ENCODE assay signal across 23 cellular contexts in the genomic region with DNA sequence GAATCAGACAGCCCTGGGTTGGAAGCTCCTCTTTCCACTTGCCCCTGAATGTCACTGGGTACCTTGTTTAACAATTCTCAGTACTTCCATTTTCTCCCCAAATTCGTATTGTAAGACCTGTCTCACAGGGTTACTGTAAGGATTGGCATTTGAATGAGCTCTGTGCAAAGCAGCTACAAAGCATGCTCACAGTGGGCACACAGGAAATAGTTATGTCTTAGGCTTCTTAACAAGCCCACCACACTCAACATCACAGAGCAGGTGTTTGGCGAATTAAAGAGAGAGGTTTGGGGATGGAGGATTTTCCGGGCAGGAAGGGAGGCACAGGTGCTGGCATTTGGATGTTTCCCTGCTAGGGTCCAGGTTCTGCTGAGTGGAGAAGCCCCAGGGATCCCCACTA.
"Had no signal": no experiment of that assay in that cellular context is flagged by ENCODE, and none has a peak within 500 bp of the region (broad histone marks: within the 10 kb centered on the region; RNA-seq: fewer than 3 reads in every experiment).

No MANE protein-coding gene starts in this region.

- H3K27me3 ChIP-seq: adrenal gland, SJSA1 had no signal

- H3K9me3 ChIP-seq: adrenal gland, SJSA1 had no signal

- ATAC-seq: activated CD4-positive, CD25-positive, alpha-beta regulatory T cell treated with anti-CD3 and anti-CD28 coated beads, Interleukin-2, amount 50 U/mL, for 24 hours; activated CD8-positive, alpha-beta T cell treated with anti-CD3 and anti-CD28 coated beads, Interleukin-2, amount 10 ng/mL, durations not matched to agents 7 days and 5 days; PC-3 had no signal

- H3K9me3 Mint-ChIP-seq: activated naive CD8-positive, alpha-beta T cell treated with anti-CD3 and anti-CD28 coated beads, Interleukin-2, amount 10 ng/mL, durations not matched to agents 7 days and 5 days; T-helper 1 cell treated with Interleukin-12 subunit alpha and Interleukin-12 subunit beta and Interleukin-4 antibody, amounts not matched to agents 30 μg/mL and 1 μg/mL, for 36 hours had no signal

- H3K4me1 ChIP-seq: adrenal gland had no signal

- H3K4me3 ChIP-seq: adrenal gland, SJSA1 had no signal

- H3K36me3 Mint-ChIP-seq: activated naive CD8-positive, alpha-beta T cell treated with anti-CD3 and anti-CD28 coated beads, Interleukin-2, amount 10 ng/mL, durations not matched to agents 7 days and 5 days had no signal

- H3K27ac ChIP-seq: adrenal gland, SJSA1 had no signal

- FAIRE-seq: RCC 7860 had no signal

- H3K4me1 Mint-ChIP-seq: activated naive CD8-positive, alpha-beta T cell treated with anti-CD3 and anti-CD28 coated beads, Interleukin-2, amount 10 ng/mL, durations not matched to agents 7 days and 5 days had no signal

- H3K36me3 ChIP-seq: adrenal gland, SJSA1 had no signal

- H3K27ac Mint-ChIP-seq: activated CD8-positive, alpha-beta T cell treated with anti-CD3 and anti-CD28 coated beads, Interleukin-2, amount 10 ng/mL, durations not matched to agents 7 days and 5 days; activated naive CD8-positive, alpha-beta T cell treated with anti-CD3 and anti-CD28 coated beads, Interleukin-2, amount 10 ng/mL, durations not matched to agents 7 days and 5 days; T-helper 1 cell treated with Interleukin-12 subunit alpha and Interleukin-12 subunit beta and Interleukin-4 antibody, amounts not matched to agents 30 μg/mL and 1 μg/mL, for 36 hours had no signal

- H3K4me3 Mint-ChIP-seq: activated CD8-positive, alpha-beta T cell treated with anti-CD3 and anti-CD28 coated beads, Interleukin-2, amount 10 ng/mL, durations not matched to agents 7 days and 5 days; activated naive CD8-positive, alpha-beta T cell treated with anti-CD3 and anti-CD28 coated beads, Interleukin-2, amount 10 ng/mL, durations not matched to agents 7 days and 5 days; T-helper 1 cell treated with Interleukin-12 subunit alpha and Interleukin-12 subunit beta and Interleukin-4 antibody, amounts not matched to agents 30 μg/mL and 1 μg/mL, for 36 hours had no signal

- DNase-seq: activated CD4-positive, alpha-beta T cell treated with anti-CD3 and anti-CD28 coated beads for 48 hours; activated CD4-positive, alpha-beta T cell treated with anti-CD3 and anti-CD28 coated beads, Interleukin-2, amount 50 U/mL, for 4 hours; activated CD8-positive, alpha-beta memory T cell treated with anti-CD3 and anti-CD28 coated beads, Interleukin-2, amount 50 U/mL, for 48 hours; activated CD8-positive, alpha-beta T cell treated with anti-CD3 and anti-CD28 coated beads, Interleukin-2, amount 10 ng/mL, durations not matched to agents 7 days and 5 days; activated naive CD4-positive, alpha-beta T cell treated with anti-CD3 and anti-CD28 coated beads, Interleukin-2, amount 50 U/mL, for 16 hours; activated naive CD8-positive, alpha-beta T cell treated with anti-CD3 and anti-CD28 coated beads, Interleukin-2, amount 10 ng/mL, durations not matched to agents 7 days and 5 days; activated T-cell treated with anti-CD3 and anti-CD28 coated beads, Interleukin-2, amount 50 U/mL, for 1 hour; adrenal gland; anterior cingulate cortex; caudate nucleus; NCI-H1048; NCI-H187 treated with DMSO at 0.1 percent for 48 hours; NCI-H345; NCI-H510A; NCI-H526 treated with DMSO at 0.1 percent for 48 hours; NCI-H82; NK-92 treated with Interleukin-12 subunit alpha and Interleukin-12 subunit beta, amount 100 ng/mL, for 24 hours; PC-3; SHP77 had no signal
